In genomic region chr3:113264249-113264648, GRCh38 we compare ENCODE assay signal across 1 cellular context.
TF ChIP-seq lines count a peak whose summit lies in the region.

No MANE protein-coding gene starts in this region.

TF ChIP-seq in H1, 55 proteins besides CTCF, POLR2A, EP300 and RAD21:
- no peak for TF ChIP-seq USF2 (IDR thresholded peaks at IDR 0.05; ENCODE audit: low read length)
- TF ChIP-seq TEAD4 (IDR thresholded peaks at IDR 0.05; ENCODE audit: low read depth, low read length), result no peak
- no peak for TF ChIP-seq ATF3 (IDR thresholded peaks at IDR 0.05; ENCODE audit: insufficient read depth, low read depth, low read length)
- TF ChIP-seq KDM5A (IDR thresholded peaks at IDR 0.05; ENCODE audit: low read length), result no peak
- no peak for TF ChIP-seq RFX5 (IDR thresholded peaks at IDR 0.05; ENCODE audit: borderline replicate concordance, low read depth, low read length)
- TF ChIP-seq SUZ12 (IDR thresholded peaks at IDR 0.05; ENCODE audit: low read length), result no peak
- no peak for TF ChIP-seq SP2 (IDR thresholded peaks at IDR 0.05; ENCODE audit: low read length)
- TF ChIP-seq RXRA (IDR thresholded peaks at IDR 0.05; ENCODE audit: insufficient read depth, low read depth, low read length), result no peak
- no peak for TF ChIP-seq CEBPB (IDR thresholded peaks at IDR 0.05; ENCODE audit: low read depth, low read length)
- TF ChIP-seq BACH1 (IDR thresholded peaks at IDR 0.05; ENCODE audit: low read length), result no peak
- no peak for TF ChIP-seq GTF2F1 (IDR thresholded peaks at IDR 0.05; ENCODE audit: borderline replicate concordance, low read depth, low read length)
- 0 out of 2 replicates have a peak, but pooled peaks have one; percentile 10 for TF ChIP-seq TCF12 (IDR thresholded peaks at IDR 0.05; ENCODE audit: low read depth, low read length)
- no peak for TF ChIP-seq GABPA (IDR thresholded peaks at IDR 0.05; ENCODE audit: borderline replicate concordance, insufficient read depth, low read length)
- TF ChIP-seq SP4 (IDR thresholded peaks at IDR 0.05; ENCODE audit: low read length), result no peak
- TF ChIP-seq CBX8 (IDR thresholded peaks at IDR 0.05; ENCODE audit: borderline replicate concordance, low read depth, low read length), result no peak
- TF ChIP-seq CHD1 (IDR thresholded peaks at IDR 0.05; ENCODE audit: low read depth, low read length), result no peak
- no peak for TF ChIP-seq SIRT6 (IDR thresholded peaks at IDR 0.05; ENCODE audit: low read length)
- no peak for TF ChIP-seq CBX5 (IDR thresholded peaks at IDR 0.05; ENCODE audit: low read depth, low read length)
- TF ChIP-seq SP1 (IDR thresholded peaks at IDR 0.05; ENCODE audit: low read depth, low read length), result no peak
- TF ChIP-seq CHD7 (IDR thresholded peaks at IDR 0.05; ENCODE audit: insufficient replicate concordance, low read length), result peak; percentile 34
- no peak for TF ChIP-seq RNF2 (IDR thresholded peaks at IDR 0.05; ENCODE audit: borderline replicate concordance, low read depth, low read length, missing control alignments, poor library complexity, severe bottlenecking)
- no peak for TF ChIP-seq KDM1A (IDR thresholded peaks at IDR 0.05; ENCODE audit: borderline replicate concordance, low read length)
- TF ChIP-seq JUND (IDR thresholded peaks at IDR 0.05; ENCODE audit: low read length), result 0 out of 2 replicates have a peak, but pooled peaks have one; percentile 10
- TF ChIP-seq EGR1 (IDR thresholded peaks at IDR 0.05; ENCODE audit: borderline replicate concordance, low read depth, low read length), result no peak
- TF ChIP-seq ZNF274 (IDR thresholded peaks at IDR 0.05; ENCODE audit: borderline replicate concordance, extremely low read depth, low read length), result no peak
- TF ChIP-seq ASH2L (IDR thresholded peaks at IDR 0.05; ENCODE audit: low read length), result no peak
- peak; percentile 18; the same call in 1 of the 2 replicates for TF ChIP-seq MAFK (IDR thresholded peaks at IDR 0.05; ENCODE audit: low read depth, low read length)
- 0 out of 4 replicates have a peak, but pooled peaks of 1 of the 2 experiments have one; percentile 34 for TF ChIP-seq SIN3A (conservative IDR thresholded peaks at IDR 0.05 in 1 of 2, IDR thresholded peaks at IDR 0.05 in 1 of 2; ENCODE audit: low read depth in 1 of 2, low read length in 2 of 2)
- 0 out of 2 replicates have a peak, but pooled peaks have one; percentile 23 for TF ChIP-seq SIX5 (IDR thresholded peaks at IDR 0.05; ENCODE audit: low read depth, low read length)
- TF ChIP-seq CREB1 (IDR thresholded peaks at IDR 0.05), result no peak
- no peak for TF ChIP-seq E2F6 (IDR thresholded peaks at IDR 0.05)
- TF ChIP-seq SAP30 (IDR thresholded peaks at IDR 0.05; ENCODE audit: insufficient read depth, insufficient replicate concordance, low read length), result no peak
- no peak for TF ChIP-seq NRF1 (IDR thresholded peaks at IDR 0.05; ENCODE audit: low read depth, low read length)
- no peak for TF ChIP-seq POLR2AphosphoS5 (IDR thresholded peaks at IDR 0.05; ENCODE audit: low read depth, low read length)
- TF ChIP-seq TAF7 (optimal IDR thresholded peaks at IDR 0.05; ENCODE audit: borderline replicate concordance, low read depth, low read length), result no peak
- TF ChIP-seq YY1 (IDR thresholded peaks at IDR 0.05; ENCODE audit: low read depth, low read length), result 0 out of 2 replicates have a peak, but pooled peaks have one; percentile 24
- TF ChIP-seq HDAC2 (IDR thresholded peaks at IDR 0.05; ENCODE audit: borderline replicate concordance in 1 of 2, low read depth in 2 of 2, low read length in 2 of 2), result peak in 1 of 2 experiments; percentile 63; a peak in 1 of 4 replicates
- no peak for TF ChIP-seq SRF (IDR thresholded peaks at IDR 0.05; ENCODE audit: low read depth, low read length)
- TF ChIP-seq BCL11A (IDR thresholded peaks at IDR 0.05; ENCODE audit: low read depth in 2 of 2, low read length in 2 of 2), result no peak
- no peak for TF ChIP-seq FOSL1 (IDR thresholded peaks at IDR 0.05; ENCODE audit: insufficient read depth, low read depth, low read length)
- TF ChIP-seq MAX (IDR thresholded peaks at IDR 0.05), result no peak
- TF ChIP-seq JUN (IDR thresholded peaks at IDR 0.05; ENCODE audit: low read depth, low read length), result no peak
- TF ChIP-seq PHF8 (conservative IDR thresholded peaks at IDR 0.05; ENCODE audit: low read depth, low read length), result no peak
- no peak for TF ChIP-seq RBBP5 (IDR thresholded peaks at IDR 0.05; ENCODE audit: borderline replicate concordance, low read depth, low read length)
- TF ChIP-seq CHD2 (IDR thresholded peaks at IDR 0.05; ENCODE audit: low read length), result no peak
- no peak for TF ChIP-seq ATF2 (IDR thresholded peaks at IDR 0.05; ENCODE audit: low read length)
- no peak for TF ChIP-seq KDM4A (IDR thresholded peaks at IDR 0.05; ENCODE audit: low read depth, low read length, severe bottlenecking)
- TF ChIP-seq TAF1 (IDR thresholded peaks at IDR 0.05; ENCODE audit: low read depth, low read length), result 0 out of 2 replicates have a peak, but pooled peaks have one; percentile 58
- TF ChIP-seq TBP (IDR thresholded peaks at IDR 0.05; ENCODE audit: low read depth, low read length), result peak; percentile 56
- TF ChIP-seq EZH2 (IDR thresholded peaks at IDR 0.05; ENCODE audit: low read depth, low read length, severe bottlenecking), result peak; percentile 28
- no peak for TF ChIP-seq NANOG (IDR thresholded peaks at IDR 0.05; ENCODE audit: insufficient read depth, low read depth, low read length, poor library complexity, severe bottlenecking)
- TF ChIP-seq BRCA1 (IDR thresholded peaks at IDR 0.05; ENCODE audit: low read depth, low read length), result no peak
- no peak for TF ChIP-seq POU5F1 (IDR thresholded peaks at IDR 0.05; ENCODE audit: low read depth, low read length)
- no peak for TF ChIP-seq HDAC6 (IDR thresholded peaks at IDR 0.05; ENCODE audit: low read depth, low read length)
- no peak for TF ChIP-seq CTBP2 (IDR thresholded peaks at IDR 0.05; ENCODE audit: borderline replicate concordance, insufficient read depth, insufficient read length, low read length)
